Comparison of ENCODE assay signal across 8 cellular contexts in genomic region chr12:122203968-122204828, GRCh38. TPM values are rescaled to one million over a fixed set of nuclear protein-coding genes. Genes with fewer than 3 reads are reported as not detected.
DNase-seq lines count a peak whose midpoint lies in the region; ATAC-seq, FAIRE-seq and TF ChIP-seq lines count a peak whose summit lies in the region.

No MANE protein-coding gene starts in this region.

- DNase-seq in astrocyte (ENCODE audit: low read depth) = no peak
- DNase-seq in left lung = no peak
- no peak for DNase-seq in thoracic aorta (ENCODE audit: low spot score)
- no peak for DNase-seq in NCI-H82 (lab: John Stamatoyannopoulos, UW)

- H3K9me3 ChIP-seq in astrocyte (ENCODE audit: insufficient read depth, low read depth, low read length) = no peaks in the 10 kb centered on the region
- no peaks in the 10 kb centered on the region for H3K9me3 ChIP-seq in left lung
- no peaks in the 10 kb centered on the region for H3K9me3 ChIP-seq in thoracic aorta

- ATAC-seq in HG03342 (IDR thresholded peaks at IDR 0.05; ENCODE audit: unreplicated experiment) (peak; percentile 24), left lung (no peak), thoracic aorta (ENCODE audit: insufficient number of reproducible peaks, low FRiP score, low read depth) (no peak), GM19035 (IDR thresholded peaks at IDR 0.05; ENCODE audit: unreplicated experiment) (no peak), GM18517 (IDR thresholded peaks at IDR 0.05; ENCODE audit: unreplicated experiment) (no peak)

- H3K4me2 ChIP-seq in astrocyte (ENCODE audit: low read length) = peak overlapping the region; percentile 95

- H2AFZ ChIP-seq in ACC112 (ENCODE audit: low read length, unreplicated experiment) = peak overlapping the region; percentile 94
- H2AFZ ChIP-seq in astrocyte (ENCODE audit: low read depth, low read length) = peak overlapping the region; percentile 75

- H3K36me3 ChIP-seq in ACC112 (ENCODE audit: insufficient read depth, low read length) (no peaks in the 10 kb centered on the region), astrocyte (ENCODE audit: insufficient read depth, low read length) (peaks cover 15% of the 10 kb centered on the region), left lung (peaks cover 0 to 27% of the 10 kb centered on the region in 2 donors), thoracic aorta (peaks cover 9% of the 10 kb centered on the region)

- H3K9me3 Mint-ChIP-seq in astrocyte (ENCODE audit: unreplicated experiment) = peaks cover 4% of the 10 kb centered on the region

- intact Hi-C loops in left lung (cut with DNase I) = no loop called here

- H3K4me1 ChIP-seq in ACC112 (ENCODE audit: control insufficient read depth, insufficient read depth, low read length, unreplicated experiment) = no peaks in the 10 kb centered on the region
- H3K4me1 ChIP-seq in astrocyte (ENCODE audit: insufficient read depth, low read length) = peaks cover 6% of the 10 kb centered on the region
- peaks cover 0 to 17% of the 10 kb centered on the region in 2 donors for H3K4me1 ChIP-seq in left lung
- H3K4me1 ChIP-seq in thoracic aorta (ENCODE audit: control insufficient read depth in 1 of 2, low read depth in 2 of 2) = peaks cover 8 to 12% of the 10 kb centered on the region in 2 donors

- H3K27ac Mint-ChIP-seq in astrocyte (ENCODE audit: unreplicated experiment) = peak overlapping the region; percentile 53

- no peak overlapping the region for H3K27ac ChIP-seq in ACC112 (ENCODE audit: low read depth, low read length)
- H3K27ac ChIP-seq in astrocyte (ENCODE audit: low read depth, low read length) = no peak overlapping the region
- no peak overlapping the region for H3K27ac ChIP-seq in left lung
- no peak overlapping the region for H3K27ac ChIP-seq in thoracic aorta

- H3K36me3 Mint-ChIP-seq in astrocyte (ENCODE audit: low read depth, unreplicated experiment) = peaks cover 8% of the 10 kb centered on the region

- peaks cover 23% of the 10 kb centered on the region for H3K27me3 Mint-ChIP-seq in astrocyte (ENCODE audit: low read depth, unreplicated experiment)

- H4K20me1 ChIP-seq in astrocyte (ENCODE audit: insufficient read depth, low read length) = peaks cover 36% of the 10 kb centered on the region

- peak overlapping the region; percentile 81 for H3K4me3 ChIP-seq in ACC112 (ENCODE audit: low read depth, low read length)
- H3K4me3 ChIP-seq in astrocyte (ENCODE audit: insufficient read depth, low read depth, low read length) = peak overlapping the region; percentile 42
- H3K4me3 ChIP-seq in left lung = peak overlapping the region; percentile 50 to 62
- peak overlapping the region; percentile 79 for H3K4me3 ChIP-seq in thoracic aorta

- H3K27me3 ChIP-seq in ACC112 (ENCODE audit: insufficient read depth, low read length) (peaks cover 20% of the 10 kb centered on the region), astrocyte (ENCODE audit: insufficient read depth, low read length) (peaks cover 22% of the 10 kb centered on the region), left lung (peaks cover 22 to 75% of the 10 kb centered on the region in 2 donors), thoracic aorta (replicated peaks; ENCODE audit: insufficient read depth) (no peaks in the 10 kb centered on the region)

- FAIRE-seq in astrocyte (lab: Jason Lieb, UNC) = no peak

- H3K9ac ChIP-seq in astrocyte (ENCODE audit: low read length) = no peak overlapping the region

- TF ChIP-seq CTCF in astrocyte (IDR thresholded peaks at IDR 0.05; ENCODE audit: insufficient read depth, low read depth, low read length) (no peak), left lung (IDR thresholded peaks at IDR 0.05) (no peak), thoracic aorta (IDR thresholded peaks at IDR 0.05) (no peak)

- H3K79me2 ChIP-seq in ACC112 (ENCODE audit: control insufficient read depth, insufficient read depth, low read length, unreplicated experiment) (no peaks in the 10 kb centered on the region), astrocyte (ENCODE audit: insufficient read depth, low read length) (no peaks in the 10 kb centered on the region)

- H3K4me1 Mint-ChIP-seq in astrocyte (ENCODE audit: low read depth, unreplicated experiment) = no peaks in the 10 kb centered on the region

- H3K4me3 Mint-ChIP-seq in astrocyte (ENCODE audit: unreplicated experiment) = peak overlapping the region; percentile 78

RNA-seq across cellular contexts. Expression of gene B3GNT4, which starts 0.7 kb away (rescaled TPM):
- 0.54 and 0.62 TPM in 2 replicates for total RNA-seq in astrocyte
- under 1 TPM; 0.23 to 0.42 TPM for total RNA-seq in left lung
- 1 to 10 TPM in 1 of 2 donors, not detected in 1; 2.4 TPM for total RNA-seq in thoracic aorta

RNA-seq across cellular contexts. Expression of gene LRRC43, which starts 21.3 kb away (rescaled TPM):
- total RNA-seq in astrocyte (0.72 and 0.73 TPM in 2 replicates), left lung (1 to 10 TPM in 1 of 2 donors, under 1 TPM in 1; 0.70 to 2.1 TPM), thoracic aorta (not detected)

RNA-seq across cellular contexts. Expression of gene DIABLO, which starts 21.7 kb away (rescaled TPM):
- total RNA-seq in astrocyte = 87.6 and 91.6 TPM in 2 replicates
- 10 to 100 TPM; 34.6 to 34.7 TPM for total RNA-seq in left lung
- total RNA-seq in thoracic aorta = 10 to 100 TPM; 34.7 to 48.8 TPM

RNA-seq across cellular contexts. Expression of gene IL31, which starts 30.2 kb away (rescaled TPM):
- total RNA-seq in astrocyte (not detected in 2 replicates), left lung (not detected), thoracic aorta (not detected)
